In the genomic region with DNA sequence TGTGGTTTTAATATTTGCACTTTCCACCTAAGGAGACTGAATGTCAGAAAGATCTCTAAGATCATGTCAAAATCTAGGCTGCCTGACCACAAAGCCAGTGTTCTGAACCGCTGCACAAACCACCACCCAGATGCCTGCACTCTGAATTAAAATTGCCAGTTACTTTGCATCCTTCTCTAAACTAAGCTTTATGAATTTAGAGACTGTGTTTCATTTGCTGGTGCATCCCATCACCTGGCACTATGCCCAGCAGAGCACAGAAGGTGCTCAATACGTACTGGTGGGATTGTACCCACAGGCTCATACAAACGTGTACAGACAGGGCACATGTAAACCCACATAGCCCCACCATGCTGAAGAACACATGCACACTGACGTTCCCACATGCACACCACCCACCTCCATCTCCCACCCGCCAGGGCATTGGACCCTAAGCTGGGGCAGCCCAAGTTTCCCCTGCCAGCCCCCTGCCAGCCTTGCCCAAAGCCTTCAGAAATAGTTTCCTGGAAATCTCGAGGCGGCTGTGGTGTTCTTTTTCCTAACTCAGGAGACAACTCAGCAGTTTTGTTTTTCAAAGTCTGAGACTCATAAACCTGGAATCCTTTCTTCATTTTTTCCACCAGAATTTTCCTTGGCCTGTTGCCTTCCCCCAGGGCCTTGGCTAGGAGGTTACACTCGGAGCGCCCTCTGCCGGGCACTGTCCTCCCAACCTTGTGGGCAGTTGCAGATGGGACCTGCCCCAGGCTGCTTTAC, we compare ENCODE assay signal across 1 cellular context.
TF ChIP-seq lines count a peak whose summit lies in the region.

No MANE protein-coding gene starts in this region.

TF ChIP-seq in SK-N-SH, 30 proteins besides CTCF, POLR2A, EP300 and RAD21 (continued from another document):
- TF ChIP-seq, protein P1, sequence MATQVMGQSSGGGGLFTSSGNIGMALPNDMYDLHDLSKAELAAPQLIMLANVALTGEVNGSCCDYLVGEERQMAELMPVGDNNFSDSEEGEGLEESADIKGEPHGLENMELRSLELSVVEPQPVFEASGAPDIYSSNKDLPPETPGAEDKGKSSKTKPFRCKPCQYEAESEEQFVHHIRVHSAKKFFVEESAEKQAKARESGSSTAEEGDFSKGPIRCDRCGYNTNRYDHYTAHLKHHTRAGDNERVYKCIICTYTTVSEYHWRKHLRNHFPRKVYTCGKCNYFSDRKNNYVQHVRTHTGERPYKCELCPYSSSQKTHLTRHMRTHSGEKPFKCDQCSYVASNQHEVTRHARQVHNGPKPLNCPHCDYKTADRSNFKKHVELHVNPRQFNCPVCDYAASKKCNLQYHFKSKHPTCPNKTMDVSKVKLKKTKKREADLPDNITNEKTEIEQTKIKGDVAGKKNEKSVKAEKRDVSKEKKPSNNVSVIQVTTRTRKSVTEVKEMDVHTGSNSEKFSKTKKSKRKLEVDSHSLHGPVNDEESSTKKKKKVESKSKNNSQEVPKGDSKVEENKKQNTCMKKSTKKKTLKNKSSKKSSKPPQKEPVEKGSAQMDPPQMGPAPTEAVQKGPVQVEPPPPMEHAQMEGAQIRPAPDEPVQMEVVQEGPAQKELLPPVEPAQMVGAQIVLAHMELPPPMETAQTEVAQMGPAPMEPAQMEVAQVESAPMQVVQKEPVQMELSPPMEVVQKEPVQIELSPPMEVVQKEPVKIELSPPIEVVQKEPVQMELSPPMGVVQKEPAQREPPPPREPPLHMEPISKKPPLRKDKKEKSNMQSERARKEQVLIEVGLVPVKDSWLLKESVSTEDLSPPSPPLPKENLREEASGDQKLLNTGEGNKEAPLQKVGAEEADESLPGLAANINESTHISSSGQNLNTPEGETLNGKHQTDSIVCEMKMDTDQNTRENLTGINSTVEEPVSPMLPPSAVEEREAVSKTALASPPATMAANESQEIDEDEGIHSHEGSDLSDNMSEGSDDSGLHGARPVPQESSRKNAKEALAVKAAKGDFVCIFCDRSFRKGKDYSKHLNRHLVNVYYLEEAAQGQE (IDR thresholded peaks at IDR 0.05; ENCODE audit: low read depth, low read length): 0 out of 2 replicates have a peak, but pooled peaks have one; percentile 6
- TF ChIP-seq GATA2 (CRISPR knock-in tag; IDR thresholded peaks at IDR 0.05): no peak
- TF ChIP-seq RXRA (IDR thresholded peaks at IDR 0.05; ENCODE audit: borderline replicate concordance, low read depth): no peak
- no peak; the same call in 1 of the 2 replicates for TF ChIP-seq RCOR1 (IDR thresholded peaks at IDR 0.05; ENCODE audit: low read length)
- TF ChIP-seq FOSL2 (IDR thresholded peaks at IDR 0.05; ENCODE audit: borderline replicate concordance, low read depth): peak; percentile 67
- TF ChIP-seq SMC3 (IDR thresholded peaks at IDR 0.05; ENCODE audit: low read depth, low read length): peak; percentile 97
- TF ChIP-seq FOXM1 (IDR thresholded peaks at IDR 0.05; ENCODE audit: low read depth): no peak
- no peak for TF ChIP-seq GABPA (IDR thresholded peaks at IDR 0.05; ENCODE audit: low read depth)
- TF ChIP-seq MXI1 (IDR thresholded peaks at IDR 0.05; ENCODE audit: low read depth, low read length): peak; percentile 61; the same call in 1 of the 2 replicates
- TF ChIP-seq, protein P2, sequence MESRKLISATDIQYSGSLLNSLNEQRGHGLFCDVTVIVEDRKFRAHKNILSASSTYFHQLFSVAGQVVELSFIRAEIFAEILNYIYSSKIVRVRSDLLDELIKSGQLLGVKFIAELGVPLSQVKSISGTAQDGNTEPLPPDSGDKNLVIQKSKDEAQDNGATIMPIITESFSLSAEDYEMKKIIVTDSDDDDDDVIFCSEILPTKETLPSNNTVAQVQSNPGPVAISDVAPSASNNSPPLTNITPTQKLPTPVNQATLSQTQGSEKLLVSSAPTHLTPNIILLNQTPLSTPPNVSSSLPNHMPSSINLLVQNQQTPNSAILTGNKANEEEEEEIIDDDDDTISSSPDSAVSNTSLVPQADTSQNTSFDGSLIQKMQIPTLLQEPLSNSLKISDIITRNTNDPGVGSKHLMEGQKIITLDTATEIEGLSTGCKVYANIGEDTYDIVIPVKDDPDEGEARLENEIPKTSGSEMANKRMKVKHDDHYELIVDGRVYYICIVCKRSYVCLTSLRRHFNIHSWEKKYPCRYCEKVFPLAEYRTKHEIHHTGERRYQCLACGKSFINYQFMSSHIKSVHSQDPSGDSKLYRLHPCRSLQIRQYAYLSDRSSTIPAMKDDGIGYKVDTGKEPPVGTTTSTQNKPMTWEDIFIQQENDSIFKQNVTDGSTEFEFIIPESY (IDR thresholded peaks at IDR 0.05; ENCODE audit: borderline replicate concordance, low read depth): no peak
- TF ChIP-seq EZH2phosphoT487 (IDR thresholded peaks at IDR 0.05; ENCODE audit: borderline replicate concordance, low read depth): no peak
- TF ChIP-seq, protein P3, sequence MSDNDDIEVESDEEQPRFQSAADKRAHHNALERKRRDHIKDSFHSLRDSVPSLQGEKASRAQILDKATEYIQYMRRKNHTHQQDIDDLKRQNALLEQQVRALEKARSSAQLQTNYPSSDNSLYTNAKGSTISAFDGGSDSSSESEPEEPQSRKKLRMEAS (IDR thresholded peaks at IDR 0.05; ENCODE audit: low read depth): no peak; the same call in none of the 2 replicates
- no peak for TF ChIP-seq ELF1 (IDR thresholded peaks at IDR 0.05)
